19 cellular contexts compared by ENCODE assay signal in genomic region chr6:37372116-37372515, GRCh38. TPM values are rescaled to one million over a fixed set of nuclear protein-coding genes. Genes with fewer than 3 reads are reported as not detected.
DNase-seq lines count a peak whose midpoint lies in the region; ATAC-seq and TF ChIP-seq lines count a peak whose summit lies in the region.
"Had no signal": no experiment of that assay in that cellular context is flagged by ENCODE, and none has a peak within 500 bp of the region (broad histone marks: within the 10 kb centered on the region; RNA-seq: fewer than 3 reads in every experiment).

No MANE protein-coding gene starts in this region.

- H3K9me3 ChIP-seq in breast epithelium (no peaks in the 10 kb centered on the region), hepatocyte (ENCODE audit: low read depth) (no peaks in the 10 kb centered on the region)

- no peak overlapping the region for H2AFZ ChIP-seq in hepatocyte
- H2AFZ ChIP-seq: GM23338 had no signal

- POLR2A ChIA-PET in MCF 10A (lab: Yijun Ruan, JAX): interaction anchor here (0.7 to 1.6 kb wide), 3 partner anchors 9 to 63 kb away, joined by 3 to 5 read pairs (median 5); no protein-coding TSS in a partner anchor

- no peak for DNase-seq in breast epithelium (ENCODE audit: low spot score in 2 of 2)
- no peak for DNase-seq in MCF 10A (ENCODE audit: unreplicated experiment)
- peak; percentile 19 to 32 for DNase-seq in cardiac fibroblast (ENCODE audit: low read depth in 2 of 2)
- DNase-seq in mesothelial cell of epicardium (ENCODE audit: low spot score in 2 of 2, unreplicated experiment in 2 of 2): no peak
- no peak for DNase-seq in KG1 (lab: John Stamatoyannopoulos, UW)
- no peak for DNase-seq in hepatocyte (ENCODE audit: low spot score)
- DNase-seq: AML-193, NCI-H2107, NCI-H2227 treated with DMSO at 0.1 percent for 48 hours, NCI-H774, OCI-M1, RPMI8226, SHP77 treated with DMSO at 0.1 percent for 48 hours had no signal

- H3K4me1 ChIP-seq in breast epithelium: peaks cover 0 to 7% of the 10 kb centered on the region in 2 donors
- no peaks in the 10 kb centered on the region for H3K4me1 ChIP-seq in hepatocyte (ENCODE audit: insufficient read depth)

- intact Hi-C loops in breast epithelium (cut with DNase I; ENCODE audit: low total_unique reads) (no loop called here), MCF 10A (cut with micrococcal nuclease) (no loop called here)

- peaks cover 5% of the 10 kb centered on the region for H3K4me1 Mint-ChIP-seq in MCF 10A (ENCODE audit: insufficient read depth, unreplicated experiment)
- H3K4me1 Mint-ChIP-seq in mesothelial cell of epicardium: peaks cover 7% of the 10 kb centered on the region
- H3K4me1 Mint-ChIP-seq: GM23338 had no signal

- no peak for TF ChIP-seq CTCF in breast epithelium (IDR thresholded peaks at IDR 0.05)
- no peak for TF ChIP-seq CTCF in MCF 10A (IDR thresholded peaks at IDR 0.05; ENCODE audit: unreplicated experiment)
- no peak for TF ChIP-seq CTCF in cardiac fibroblast (IDR thresholded peaks at IDR 0.05; ENCODE audit: low read depth, low read length)
- TF ChIP-seq CTCF in mesothelial cell of epicardium (IDR thresholded peaks at IDR 0.05; ENCODE audit: unreplicated experiment): no peak
- no peak for TF ChIP-seq CTCF in hepatocyte (IDR thresholded peaks at IDR 0.05; ENCODE audit: poor library complexity)

- ATAC-seq in GM18520 (IDR thresholded peaks at IDR 0.05; ENCODE audit: unreplicated experiment) (no peak), GM21786 (IDR thresholded peaks at IDR 0.05; ENCODE audit: unreplicated experiment) (no peak)
- ATAC-seq: GM23338, HCT116 had no signal

- no TSS peak for BruUV-seq in MCF 10A (replicated peaks; lab: Mats Ljungman, UMichigan)

- H3K4me2 ChIP-seq in hepatocyte: no peak overlapping the region
- H3K4me2 ChIP-seq: GM23338 had no signal

- H3K9me3 Mint-ChIP-seq in MCF 10A (ENCODE audit: unreplicated experiment): no peaks in the 10 kb centered on the region
- H3K9me3 Mint-ChIP-seq in mesothelial cell of epicardium: no peaks in the 10 kb centered on the region
- H3K9me3 Mint-ChIP-seq: GM23338 had no signal

- H3K4me3 Mint-ChIP-seq in MCF 10A (ENCODE audit: unreplicated experiment) (no peak overlapping the region), mesothelial cell of epicardium (no peak overlapping the region)
- H3K4me3 Mint-ChIP-seq: GM23338 had no signal

- H3K36me3 Mint-ChIP-seq in MCF 10A (ENCODE audit: insufficient read depth, unreplicated experiment) (peaks cover 48% of the 10 kb centered on the region), mesothelial cell of epicardium (peaks cover 21% of the 10 kb centered on the region)

- no peak overlapping the region for H3K4me3 ChIP-seq in breast epithelium
- no peak overlapping the region for H3K4me3 ChIP-seq in cardiac fibroblast (replicated peaks in 1 of 2; ENCODE audit: low read depth in 2 of 2, low read length in 2 of 2)
- no peak overlapping the region for H3K4me3 ChIP-seq in hepatocyte
- H3K4me3 ChIP-seq: GM23338 had no signal

- peak overlapping the region; percentile 12 to 22 for H3K27ac ChIP-seq in breast epithelium
- H3K27ac ChIP-seq in hepatocyte: no peak overlapping the region
- H3K27ac ChIP-seq: 22Rv1, C4-2B had no signal

- CTCF ChIA-PET in MCF 10A (lab: Yijun Ruan, JAX): interaction anchor here (0.8 to 1.0 kb wide), 3 partner anchors 10 to 49 kb away, joined by 3 to 10 read pairs (median 6); no protein-coding TSS in a partner anchor

- no peak overlapping the region for H3K27ac Mint-ChIP-seq in MCF 10A (ENCODE audit: low read depth, unreplicated experiment)
- peak overlapping the region; percentile 79 for H3K27ac Mint-ChIP-seq in mesothelial cell of epicardium
- H3K27ac Mint-ChIP-seq: GM23338 had no signal

- TF ChIP-seq POLR2A in breast epithelium (IDR thresholded peaks at IDR 0.05): no peak

- H4K20me1 ChIP-seq in hepatocyte (ENCODE audit: insufficient read depth, poor library complexity, severe bottlenecking): no peaks in the 10 kb centered on the region

- H3K36me3 ChIP-seq in breast epithelium (no peaks in the 10 kb centered on the region), hepatocyte (replicated peaks; ENCODE audit: insufficient read depth, low read depth) (no peaks in the 10 kb centered on the region)

- H3K27me3 Mint-ChIP-seq in MCF 10A (ENCODE audit: insufficient read depth, unreplicated experiment) (no peaks in the 10 kb centered on the region), mesothelial cell of epicardium (ENCODE audit: low read depth) (no peaks in the 10 kb centered on the region)

- 91% methylated on average over 1 of the region's 1 CpG for WGBS in hepatocyte (ENCODE audit: low lambda C conversion rate, missing lambda C conversion rate)

- no peaks in the 10 kb centered on the region for H3K9me2 ChIP-seq in hepatocyte (replicated peaks; ENCODE audit: insufficient read depth)

- H3K79me2 ChIP-seq in hepatocyte: no peaks in the 10 kb centered on the region

- H3K27me3 ChIP-seq in breast epithelium (no peaks in the 10 kb centered on the region), hepatocyte (no peaks in the 10 kb centered on the region)

RNA-seq across cellular contexts. Expression of gene RNF8, which starts 18.3 kb away (rescaled TPM):
- total RNA-seq in breast epithelium (10 to 100 TPM in 2 of 3 donors, 1 to 10 TPM in 1; 7.8 to 16.0 (median 12.8) TPM), MCF 10A (2022) (22.0 and 23.4 TPM in 2 replicates), mesothelial cell of epicardium (22.6 to 27.0 TPM (median 25.2 TPM) in 3 replicates), hepatocyte (25.1 and 30.6 TPM in 2 replicates)
- polyA plus RNA-seq in hepatocyte: 24.4 and 30.8 TPM in 2 replicates

Comparison
In these comparisons a context has a peak if more than half of its experiments do, and no peak if none do; other contexts are left out.
1. DNase-seq: peak in cardiac fibroblast (2 of 2); none in breast epithelium (0 of 2), MCF 10A (single experiment), mesothelial cell of epicardium (0 of 2), KG1 (single experiment) and hepatocyte (single experiment).